17 cellular contexts compared by ENCODE assay signal in the genomic region with DNA sequence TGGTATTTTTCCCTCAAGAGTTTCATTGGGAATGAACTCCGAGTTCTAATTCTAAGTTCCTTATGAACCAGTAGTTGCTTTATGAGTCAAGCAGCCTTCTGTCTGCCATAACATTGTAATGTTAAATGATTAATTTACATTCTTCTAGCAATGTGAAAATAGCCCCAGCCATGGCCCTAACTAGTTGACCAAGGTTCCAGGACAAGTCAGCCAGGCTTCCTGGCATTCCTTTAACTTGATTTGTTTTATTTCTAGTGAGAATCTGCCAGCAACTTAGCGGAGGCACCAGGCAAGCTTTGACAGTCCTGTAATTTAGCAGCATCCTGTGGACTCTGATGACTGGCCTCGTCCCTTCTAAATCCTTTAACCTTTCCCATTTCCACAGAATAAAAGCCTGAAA.
A peak's percentile ranks its signal among the peaks of the same experiment; 100 is the strongest.
DNase-seq lines count a peak whose midpoint lies in the region; ATAC-seq and TF ChIP-seq lines count a peak whose summit lies in the region.
"Had no signal": no experiment of that assay in that cellular context is flagged by ENCODE, and none has a peak within 500 bp of the region (broad histone marks: within the 10 kb centered on the region; RNA-seq: fewer than 3 reads in every experiment).

No MANE protein-coding gene starts in this region.

- ATAC-seq in WTC11 (peak; percentile 85), HG02798 (IDR thresholded peaks at IDR 0.05; ENCODE audit: poor library complexity, unreplicated experiment) (no peak), GM21717 (IDR thresholded peaks at IDR 0.05; ENCODE audit: unreplicated experiment) (no peak)
- no peak for ATAC-seq in stimulated activated naive B cell treated with anti-CD40 and anti-IgM and Interleukin-4, amounts not matched to agents 10 μg/mL and 1 μg/mL and 100 μg/mL, for 72 hours (replicated peaks)
- ATAC-seq: T-cell had no signal

- H3K4me1 Mint-ChIP-seq in WTC11 = peaks cover 35% of the 10 kb centered on the region
- no peaks in the 10 kb centered on the region for H3K4me1 Mint-ChIP-seq in stimulated activated naive B cell treated with anti-CD40 and anti-IgM and Interleukin-4, amounts not matched to agents 10 μg/mL and 1 μg/mL and 100 μg/mL, for 72 hours
- H3K4me1 Mint-ChIP-seq: CD8-positive, alpha-beta memory T cell; T-cell had no signal

- POLR2A ChIA-PET in WTC11 (lab: Charles Lee) = no interaction called here

- peaks cover 13% of the 10 kb centered on the region for H3K9me3 Mint-ChIP-seq in WTC11
- H3K9me3 Mint-ChIP-seq in stimulated activated naive B cell treated with anti-CD40 and anti-IgM and Interleukin-4, amounts not matched to agents 10 μg/mL and 1 μg/mL and 100 μg/mL, for 72 hours = peaks cover 3 to 4% of the 10 kb centered on the region in 2 donors

- peak overlapping the region; percentile 60; the same call in 1 of the 2 replicates for H3K27ac Mint-ChIP-seq in WTC11
- no peak overlapping the region for H3K27ac Mint-ChIP-seq in stimulated activated naive B cell treated with anti-CD40 and anti-IgM and Interleukin-4, amounts not matched to agents 10 μg/mL and 1 μg/mL and 100 μg/mL, for 72 hours
- H3K27ac Mint-ChIP-seq: CD8-positive, alpha-beta memory T cell; T-cell had no signal

- H3K27ac ChIP-seq in iPS DF 6.9 (ENCODE audit: low read length) = no peak overlapping the region
- H3K27ac ChIP-seq: BLaER1 had no signal

- DNase-seq in GM04504 (ENCODE audit: low read depth) (peak; percentile 53), WTC11 (ENCODE audit: low spot score) (no peak), iPS DF 6.9 (ENCODE audit: low read depth, low spot score) (peak; percentile 1), NCI-H1694 treated with DMSO at 0.1 percent for 48 hours (lab: John Stamatoyannopoulos, UW) (no peak)
- no peak for DNase-seq in stimulated activated naive B cell treated with anti-CD40 and anti-IgM and Interleukin-4, amounts not matched to agents 10 μg/mL and 1 μg/mL and 100 μg/mL, for 72 hours
- DNase-seq: CD8-positive, alpha-beta memory T cell; DMS79; GDM1; NCI-H1048; NCI-H1436 treated with DMSO at 0.1 percent for 48 hours; NCI-H226; SHP77; SK-N-SH; T-cell had no signal

- no peaks in the 10 kb centered on the region for H3K27me3 ChIP-seq in iPS DF 6.9 (ENCODE audit: control insufficient read depth, insufficient read depth, low read length)

- peak overlapping the region; percentile 43 for H3K4me3 Mint-ChIP-seq in WTC11
- H3K4me3 Mint-ChIP-seq in stimulated activated naive B cell treated with anti-CD40 and anti-IgM and Interleukin-4, amounts not matched to agents 10 μg/mL and 1 μg/mL and 100 μg/mL, for 72 hours = no peak overlapping the region
- H3K4me3 Mint-ChIP-seq: CD8-positive, alpha-beta memory T cell; T-cell had no signal

- no peaks in the 10 kb centered on the region for H3K36me3 ChIP-seq in iPS DF 6.9 (ENCODE audit: control insufficient read depth, insufficient read depth, low read length)
- H3K36me3 ChIP-seq: BLaER1 had no signal

- WGBS in iPS DF 6.9 (ENCODE audit: insufficient coverage, insufficient read length) = no CpG with 5 or more reads among the region's 3 CpGs

- no peak overlapping the region for H3K4me3 ChIP-seq in iPS DF 6.9 (ENCODE audit: low read length)
- H3K4me3 ChIP-seq: BLaER1 had no signal

- H3K36me3 Mint-ChIP-seq in WTC11 = peaks cover 3% of the 10 kb centered on the region; the same call in 1 of the 2 replicates
- no peaks in the 10 kb centered on the region for H3K36me3 Mint-ChIP-seq in stimulated activated naive B cell treated with anti-CD40 and anti-IgM and Interleukin-4, amounts not matched to agents 10 μg/mL and 1 μg/mL and 100 μg/mL, for 72 hours
- H3K36me3 Mint-ChIP-seq: CD8-positive, alpha-beta memory T cell; T-cell had no signal

- H3K27me3 Mint-ChIP-seq in WTC11 (ENCODE audit: low read depth) = no peaks in the 10 kb centered on the region
- H3K27me3 Mint-ChIP-seq in stimulated activated naive B cell treated with anti-CD40 and anti-IgM and Interleukin-4, amounts not matched to agents 10 μg/mL and 1 μg/mL and 100 μg/mL, for 72 hours = peaks cover 0 to 12% of the 10 kb centered on the region in 2 donors

- TF ChIP-seq CTCF in WTC11 (IDR thresholded peaks at IDR 0.05) = no peak

- no peaks in the 10 kb centered on the region for H3K9me3 ChIP-seq in iPS DF 6.9 (ENCODE audit: control insufficient read depth, insufficient read depth, low read length)
- H3K9me3 ChIP-seq: BLaER1, SK-N-SH had no signal

- CTCF ChIA-PET in WTC11 (lab: Charles Lee) = no interaction called here

- no peaks in the 10 kb centered on the region for H3K4me1 ChIP-seq in iPS DF 6.9 (ENCODE audit: control insufficient read depth, insufficient read depth, low read length)
- H3K4me1 ChIP-seq: BLaER1 had no signal

TF ChIP-seq in WTC11, 78 proteins besides CTCF, POLR2A, EP300 and RAD21:
- TF ChIP-seq PRRX2 (CRISPR knock-in tag; IDR thresholded peaks at IDR 0.05) (no peak), ZNF423 (CRISPR knock-in tag; IDR thresholded peaks at IDR 0.05) (no peak), GTF2I (CRISPR knock-in tag; conservative IDR thresholded peaks at IDR 0.05) (no peak), SOX15 (CRISPR knock-in tag; IDR thresholded peaks at IDR 0.05) (no peak)
- TF ChIP-seq, protein P1, sequence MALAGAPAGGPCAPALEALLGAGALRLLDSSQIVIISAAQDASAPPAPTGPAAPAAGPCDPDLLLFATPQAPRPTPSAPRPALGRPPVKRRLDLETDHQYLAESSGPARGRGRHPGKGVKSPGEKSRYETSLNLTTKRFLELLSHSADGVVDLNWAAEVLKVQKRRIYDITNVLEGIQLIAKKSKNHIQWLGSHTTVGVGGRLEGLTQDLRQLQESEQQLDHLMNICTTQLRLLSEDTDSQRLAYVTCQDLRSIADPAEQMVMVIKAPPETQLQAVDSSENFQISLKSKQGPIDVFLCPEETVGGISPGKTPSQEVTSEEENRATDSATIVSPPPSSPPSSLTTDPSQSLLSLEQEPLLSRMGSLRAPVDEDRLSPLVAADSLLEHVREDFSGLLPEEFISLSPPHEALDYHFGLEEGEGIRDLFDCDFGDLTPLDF (CRISPR knock-in tag; IDR thresholded peaks at IDR 0.05) = no peak

Comparison
In these comparisons a context has a peak if more than half of its experiments do, and no peak if none do; other contexts are left out.
1. DNase-seq: peak in GM04504 (single experiment) and iPS DF 6.9 (single experiment); none in WTC11 (single experiment), stimulated activated naive B cell treated with anti-CD40 and anti-IgM and Interleukin-4, amounts not matched to agents 10 μg/mL and 1 μg/mL and 100 μg/mL, for 72 hours (single experiment) and NCI-H1694 treated with DMSO at 0.1 percent for 48 hours (single experiment).